Comparison of ENCODE assay signal across 8 cellular contexts in the genomic region with DNA sequence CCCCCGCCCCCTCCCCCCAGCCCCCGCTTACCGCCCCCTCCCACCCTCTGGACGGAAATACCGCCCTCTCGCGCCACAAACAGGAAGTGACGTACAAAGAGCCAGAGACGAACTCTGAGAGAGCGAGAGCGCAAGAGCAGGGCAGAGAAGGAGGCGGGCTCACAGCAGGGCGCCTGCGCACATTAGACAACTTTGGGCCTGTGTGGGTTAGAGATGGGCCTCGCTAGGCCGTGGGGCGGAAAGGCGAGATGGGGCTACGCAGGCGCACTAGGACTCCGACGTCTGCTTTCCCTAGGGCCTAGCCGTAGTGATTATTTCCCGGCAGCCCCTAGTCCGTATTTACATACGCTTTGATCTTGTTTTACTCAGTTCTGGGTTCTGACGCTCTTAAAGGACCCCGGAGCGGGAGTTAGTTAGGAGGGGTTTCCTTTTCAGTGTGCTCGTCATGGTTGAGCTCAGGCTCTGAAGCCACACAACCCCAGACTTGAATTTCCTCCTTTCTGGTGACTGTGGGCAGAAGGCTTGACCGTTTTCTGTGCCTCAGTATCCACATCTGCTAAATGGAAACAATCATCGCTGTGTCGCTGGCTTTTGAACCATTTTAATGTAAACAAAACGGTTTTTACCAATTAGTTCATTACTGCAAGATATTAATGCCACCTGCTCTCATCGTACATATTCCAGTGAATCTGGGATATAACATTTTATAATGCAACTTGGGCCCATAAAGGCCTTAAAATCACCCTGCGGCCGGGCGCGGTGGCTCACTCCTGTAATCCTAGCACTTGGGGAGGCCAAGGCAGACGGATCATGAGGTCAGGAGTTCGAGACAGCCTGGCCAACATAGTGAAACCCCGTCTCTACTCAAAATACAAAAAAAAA. TPM values are rescaled to one million over a fixed set of nuclear protein-coding genes. Genes with fewer than 3 reads are reported as not detected.
A peak's percentile ranks its signal among the peaks of the same experiment; 100 is the strongest.
DNase-seq lines count a peak whose midpoint lies in the region; ATAC-seq and TF ChIP-seq lines count a peak whose summit lies in the region.

No MANE protein-coding gene starts in this region.

- no peaks in the 10 kb centered on the region for H3K36me3 Mint-ChIP-seq in natural killer cell

- intact Hi-C loops in natural killer cell (cut with micrococcal nuclease), result loop anchor here (10.0 kb wide), 1 partner anchor 141 kb away; no protein-coding TSS in a partner anchor

- TF ChIP-seq CTCF in LNCaP clone FGC (IDR thresholded peaks at IDR 0.05; ENCODE audit: control insufficient read depth, extremely low read depth, insufficient read depth) (no peak), fibroblast of pulmonary artery (IDR thresholded peaks at IDR 0.05; ENCODE audit: low read length, missing control alignments) (no peak), natural killer cell (IDR thresholded peaks at IDR 0.05) (no peak)

- no peaks in the 10 kb centered on the region for H3K9me3 Mint-ChIP-seq in natural killer cell

- H3K4me3 ChIP-seq in LNCaP clone FGC (ENCODE audit: low read depth, low read length), result peak overlapping the region; percentile 72
- H3K4me3 ChIP-seq in fibroblast of pulmonary artery (replicated peaks; ENCODE audit: low read depth, low read length), result peak overlapping the region; percentile 88

- H3K4me1 Mint-ChIP-seq in natural killer cell, result peaks cover 31 to 51% of the 10 kb centered on the region in 2 donors

- ATAC-seq in natural killer cell, result peak; percentile 77 to 93 (median 84)

- no peaks in the 10 kb centered on the region for H3K27me3 Mint-ChIP-seq in natural killer cell (ENCODE audit: low read depth in 2 of 2)

- peak overlapping the region; percentile 99 for H3K27ac Mint-ChIP-seq in natural killer cell

- DNase-seq in ELF-1 (ENCODE audit: low read depth, low spot score) (peak; percentile 100), H4 (ENCODE audit: low spot score) (peak; percentile 100), LNCaP clone FGC (ENCODE audit: low read depth) (peak; percentile 98), RPMI8226 (peak; percentile 97), fibroblast of pulmonary artery (ENCODE audit: low read depth) (peak; percentile 100), natural killer cell (peak; percentile 95)
- peak; percentile 97 for DNase-seq in activated effector memory CD4-positive, alpha-beta T cell treated with Interleukin-2 at 50 U/mL for 16 hours
- peak; percentile 89 to 99 (median 98) for DNase-seq in stimulated activated naive CD4-positive, alpha-beta T cell (lab: John Stamatoyannopoulos, UW)

- H3K4me3 Mint-ChIP-seq in natural killer cell, result peak overlapping the region; percentile 87

RNA-seq across cellular contexts. Expression of gene AKT2, which starts 0.4 kb away (rescaled TPM):
- 51.0 and 59.2 TPM in 2 replicates for total RNA-seq in H4 (2014; rRNA removed; shearing (Covaris generic))
- total RNA-seq in natural killer cell, result 100 to 1,000 TPM; 234 to 292 (median 261) TPM

RNA-seq across cellular contexts. Expression of gene CCNP, which starts 59.1 kb away (rescaled TPM):
- not detected in 2 replicates for total RNA-seq in H4 (2014; rRNA removed; shearing (Covaris generic))
- total RNA-seq in natural killer cell, result 1 to 10 TPM; 1.2 to 1.8 (median 1.2) TPM

Comparison
In these comparisons a context has a peak if more than half of its experiments do, and no peak if none do; other contexts are left out.
1. Peak in every context shown above with its lines: DNase-seq, ATAC-seq and H3K4me3 ChIP-seq.